Comparison of ENCODE assay signal across 8 cellular contexts in genomic region chr5:72556351-72557146, GRCh38. TPM values are rescaled to one million over a fixed set of nuclear protein-coding genes. Genes with fewer than 3 reads are reported as not detected.
DNase-seq lines count a peak whose midpoint lies in the region; ATAC-seq lines count a peak whose summit lies in the region.

No MANE protein-coding gene starts in this region.

- H2BK12ac ChIP-seq in trophoblast cell (ENCODE audit: low read length): peak overlapping the region; percentile 7

- H4K91ac ChIP-seq in trophoblast cell (ENCODE audit: low read depth, low read length): peak overlapping the region; percentile 80

- intact Hi-C loops in left cardiac atrium (cut with DNase I): no loop called here

- H3K4me1 Mint-ChIP-seq in activated naive CD8-positive, alpha-beta T cell treated with anti-CD3 and anti-CD28 coated beads for 36 hours: peaks cover 22% of the 10 kb centered on the region

- H3K23ac ChIP-seq in trophoblast cell (ENCODE audit: low read length): no peak overlapping the region

- H2BK120ac ChIP-seq in trophoblast cell (ENCODE audit: insufficient read depth, low read length, poor library complexity): peak overlapping the region; percentile 42

- H2BK5ac ChIP-seq in trophoblast cell (ENCODE audit: low read depth, low read length, poor library complexity): peak overlapping the region; percentile 60

- peak overlapping the region; percentile 43 for H3K18ac ChIP-seq in trophoblast cell (ENCODE audit: low read length)

- H3K14ac ChIP-seq in trophoblast cell (ENCODE audit: low read length): peak overlapping the region; percentile 77

- H2AFZ ChIP-seq in trophoblast cell (ENCODE audit: insufficient read depth, low read length, poor library complexity): peak overlapping the region; percentile 58

- H4K12ac ChIP-seq in trophoblast cell (ENCODE audit: low read depth, low read length): peak overlapping the region; percentile 66

- H3K9me3 Mint-ChIP-seq in activated naive CD8-positive, alpha-beta T cell treated with anti-CD3 and anti-CD28 coated beads for 36 hours: no peaks in the 10 kb centered on the region

- H3K79me1 ChIP-seq in trophoblast cell (ENCODE audit: low read length): peaks cover 19% of the 10 kb centered on the region

- no peaks in the 10 kb centered on the region for H3K36me3 Mint-ChIP-seq in activated naive CD8-positive, alpha-beta T cell treated with anti-CD3 and anti-CD28 coated beads for 36 hours

- peak overlapping the region; percentile 44 for H3K9ac ChIP-seq in trophoblast cell (ENCODE audit: low read length)

- DNase-seq in activated T-cell treated with anti-CD3 and anti-CD28 coated beads for 24 hours (ENCODE audit: low read depth): peak; percentile 4
- no peak for DNase-seq in activated T-cell treated with anti-CD3 and anti-CD28 coated beads, Interleukin-2, amount 50 U/mL, for 1 hour
- DNase-seq in NCI-H2227 treated with DMSO at 0.1 percent for 48 hours (lab: John Stamatoyannopoulos, UW): peak; percentile 46
- peak; percentile 49 for DNase-seq in activated naive CD8-positive, alpha-beta T cell treated with anti-CD3 and anti-CD28 coated beads for 36 hours
- DNase-seq in left cardiac atrium: peak; percentile 80
- DNase-seq in trophoblast cell: peak; percentile 81 to 90
- no peak for DNase-seq in NCI-H187 treated with DMSO at 0.1 percent for 48 hours (lab: John Stamatoyannopoulos, UW)

- H3K4ac ChIP-seq in trophoblast cell (ENCODE audit: low read depth, low read length): peak overlapping the region; percentile 21

- H3K27ac Mint-ChIP-seq in activated naive CD8-positive, alpha-beta T cell treated with anti-CD3 and anti-CD28 coated beads for 36 hours: peak overlapping the region; percentile 16

- H4K8ac ChIP-seq in trophoblast cell (ENCODE audit: low read depth, low read length): peak overlapping the region; percentile 79

- peak overlapping the region; percentile 72 for H3K4me2 ChIP-seq in trophoblast cell (ENCODE audit: low read length)

- peak overlapping the region; percentile 50 for H3K27ac ChIP-seq in trophoblast cell (ENCODE audit: low read depth, low read length)

- no peak overlapping the region for H2AK5ac ChIP-seq in trophoblast cell (ENCODE audit: low read length)

- peaks cover 55% of the 10 kb centered on the region for H3K27me3 Mint-ChIP-seq in activated naive CD8-positive, alpha-beta T cell treated with anti-CD3 and anti-CD28 coated beads for 36 hours

- H3K4me3 ChIP-seq in trophoblast cell (ENCODE audit: low read depth, low read length): peak overlapping the region; percentile 46

- no peaks in the 10 kb centered on the region for H3K27me3 ChIP-seq in trophoblast cell (ENCODE audit: insufficient read depth, low read length)

- H3K79me2 ChIP-seq in trophoblast cell (ENCODE audit: control insufficient read depth, insufficient read depth, low read length, poor library complexity): peaks cover 4% of the 10 kb centered on the region

- H3K4me3 Mint-ChIP-seq in activated naive CD8-positive, alpha-beta T cell treated with anti-CD3 and anti-CD28 coated beads for 36 hours: peak overlapping the region; percentile 71

- ATAC-seq in HG02798 (IDR thresholded peaks at IDR 0.05; ENCODE audit: poor library complexity, unreplicated experiment): peak; percentile 71
- ATAC-seq in left cardiac atrium: peak; percentile 89 to 91

- no peaks in the 10 kb centered on the region for H3K9me3 ChIP-seq in trophoblast cell (ENCODE audit: insufficient read depth, low read depth, low read length)

- WGBS in trophoblast cell (ENCODE audit: extremely low coverage, insufficient coverage, insufficient read length): no CpG with 5 or more reads among the region's 41 CpGs

- peaks cover 4 to 15% of the 10 kb centered on the region in 2 experiments for H3K4me1 ChIP-seq in trophoblast cell (ENCODE audit: control insufficient read depth in 1 of 2, insufficient read depth in 2 of 2, low read length in 2 of 2)

- H3K36me3 ChIP-seq in trophoblast cell (ENCODE audit: control insufficient read depth in 1 of 2, insufficient read depth in 2 of 2, low read length in 2 of 2): no peaks in the 10 kb centered on the region

RNA-seq across cellular contexts. Expression of gene ZNF366, which starts 49.3 kb away (rescaled TPM):
- total RNA-seq in activated naive CD8-positive, alpha-beta T cell treated with anti-CD3 and anti-CD28 coated beads for 36 hours: not detected
- 1 to 10 TPM; 7.0 to 9.1 TPM for total RNA-seq in left cardiac atrium
- polyA plus RNA-seq in trophoblast cell (2013): 0.53 and 0.68 TPM in 2 replicates

Comparison
In these comparisons a context has a peak if more than half of its experiments do, and no peak if none do; other contexts are left out.
1. DNase-seq: peak in activated T-cell treated with anti-CD3 and anti-CD28 coated beads for 24 hours (single experiment), NCI-H2227 treated with DMSO at 0.1 percent for 48 hours (single experiment), activated naive CD8-positive, alpha-beta T cell treated with anti-CD3 and anti-CD28 coated beads for 36 hours (single experiment), left cardiac atrium (single experiment) and trophoblast cell (2 of 2); none in activated T-cell treated with anti-CD3 and anti-CD28 coated beads, Interleukin-2, amount 50 U/mL, for 1 hour (single experiment) and NCI-H187 treated with DMSO at 0.1 percent for 48 hours (single experiment).
2. RNA of gene ZNF366, which starts 49.3 kb away (total RNA-seq): 7.0 to 9.1 TPM in left cardiac atrium; not detected in activated naive CD8-positive, alpha-beta T cell treated with anti-CD3 and anti-CD28 coated beads for 36 hours; every median in the first group is over 4 times any median in the second.